Comparison of ENCODE assay signal across 1 cellular context in the genomic region with DNA sequence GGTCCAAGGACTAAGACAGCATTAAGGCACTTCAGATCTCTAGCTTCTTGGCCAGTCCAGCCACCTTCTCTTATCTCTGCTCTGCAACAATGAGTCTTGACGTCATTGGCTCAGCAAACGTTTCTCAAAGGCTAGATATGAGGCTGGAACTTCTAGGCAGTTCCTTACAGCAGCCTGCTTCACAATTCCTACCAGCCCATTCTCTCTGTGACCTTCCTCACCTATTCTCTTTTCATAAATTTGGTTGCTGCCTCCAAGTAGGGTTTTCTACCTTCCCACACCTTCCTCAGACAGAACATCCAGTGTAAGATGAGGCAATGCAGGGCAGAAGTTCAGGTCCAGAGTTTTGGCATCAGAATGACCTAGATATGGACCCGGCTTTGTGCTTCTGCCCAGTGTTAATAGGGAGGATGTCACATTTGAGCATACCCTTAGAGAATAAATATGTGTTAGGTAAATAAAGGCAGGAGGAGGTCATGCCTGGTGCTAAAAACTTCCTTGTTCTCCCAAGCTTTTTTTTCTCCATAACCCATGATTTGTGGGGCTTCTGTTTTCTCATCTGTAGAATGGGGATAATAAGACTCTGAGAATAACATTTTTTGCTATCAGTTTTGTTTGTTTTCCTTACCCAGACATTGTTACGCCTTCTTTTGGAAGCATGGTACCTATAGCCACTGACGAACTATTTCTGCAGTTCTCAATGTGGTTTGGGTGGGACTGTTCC.
TF ChIP-seq lines count a peak whose summit lies in the region.

No MANE protein-coding gene starts in this region.

TF ChIP-seq in K562, 482 proteins besides CTCF, POLR2A, EP300 and RAD21 (continued from another document and continues in another):
- TF ChIP-seq TBP (optimal IDR thresholded peaks at IDR 0.05; ENCODE audit: low read depth, low read length) (peak; percentile 63), RBFOX2 (IDR thresholded peaks at IDR 0.05; ENCODE audit: low read depth, low read length) (0 out of 2 replicates have a peak, but pooled peaks have one; percentile 41), SMAD3 (CRISPR knock-in tag; conservative IDR thresholded peaks at IDR 0.05) (peak; percentile 84), ZNF165 (CRISPR knock-in tag; IDR thresholded peaks at IDR 0.05; ENCODE audit: borderline replicate concordance) (no peak), HMG20B (CRISPR knock-in tag; IDR thresholded peaks at IDR 0.05) (no peak), ZNF12 (CRISPR knock-in tag; IDR thresholded peaks at IDR 0.05) (0 out of 2 replicates have a peak, but pooled peaks have one; percentile 25), JUND (IDR thresholded peaks at IDR 0.05; ENCODE audit: borderline replicate concordance, low read depth, low read length) (peak; percentile 95), JUND (tag; IDR thresholded peaks at IDR 0.05; ENCODE audit: borderline replicate concordance, low read depth, low read length) (peak; percentile 96; the same call in 2 of the 3 replicates), NCOR1 (IDR thresholded peaks at IDR 0.05) (peak; percentile 91), ZNF76 (CRISPR knock-in tag; IDR thresholded peaks at IDR 0.05; ENCODE audit: borderline replicate concordance) (peak; percentile 42; the same call in 1 of the 2 replicates), ZNF324 (CRISPR knock-in tag; IDR thresholded peaks at IDR 0.05) (0 out of 2 replicates have a peak, but pooled peaks have one; percentile 33), ZNF584 (CRISPR knock-in tag; IDR thresholded peaks at IDR 0.05; ENCODE audit: low read depth) (peak; percentile 22), EHMT2 (IDR thresholded peaks at IDR 0.05) (peak; percentile 85), PTBP1 (IDR thresholded peaks at IDR 0.05; ENCODE audit: low read depth, low read length) (no peak), BCOR (IDR thresholded peaks at IDR 0.05) (peak; percentile 69), LEF1 (IDR thresholded peaks at IDR 0.05) (peak; percentile 83), ATF7 (IDR thresholded peaks at IDR 0.05) (peak; percentile 97), NR2C1 (IDR thresholded peaks at IDR 0.05) (peak; percentile 13; the same call in 1 of the 2 replicates), NR2C1 (tag; IDR thresholded peaks at IDR 0.05) (peak; percentile 66), CTBP1 (IDR thresholded peaks at IDR 0.05; ENCODE audit: borderline replicate concordance) (peak; percentile 86), ZNF766 (CRISPR knock-in tag; conservative IDR thresholded peaks at IDR 0.05) (peak; percentile 82), CREB1 (IDR thresholded peaks at IDR 0.05) (peak; percentile 93), CREB1 (CRISPR knock-in tag; IDR thresholded peaks at IDR 0.05) (peak; percentile 84), YY1 (IDR thresholded peaks at IDR 0.05; ENCODE audit: borderline replicate concordance in 1 of 3, control insufficient read depth in 1 of 3, extremely low read depth in 1 of 3, insufficient read depth in 3 of 3, insufficient read length in 1 of 3, insufficient replicate concordance in 2 of 3, low read depth in 1 of 3, low read length in 2 of 3) (peak in 1 of 3 experiments; percentile 25), SMARCE1 (IDR thresholded peaks at IDR 0.05) (peak; percentile 94), CEBPB (tag; IDR thresholded peaks at IDR 0.05) (peak; percentile 46; the same call in 1 of the 2 replicates), CCNT2 (IDR thresholded peaks at IDR 0.05; ENCODE audit: borderline replicate concordance, extremely low read depth, insufficient read length, low read depth, low read length) (peak; percentile 99), BRD4 (IDR thresholded peaks at IDR 0.05) (no peak; the same call in 1 of the 2 replicates), SPI1 (IDR thresholded peaks at IDR 0.05; ENCODE audit: borderline replicate concordance, low read depth, low read length) (peak; percentile 70; the same call in 1 of the 2 replicates), TCF3 (CRISPR knock-in tag; IDR thresholded peaks at IDR 0.05) (peak; percentile 88), KLF16 (IDR thresholded peaks at IDR 0.05) (peak; percentile 78; the same call in 1 of the 2 replicates), PHF21A (IDR thresholded peaks at IDR 0.05; ENCODE audit: borderline replicate concordance, low read depth) (no peak), BRD9 (IDR thresholded peaks at IDR 0.05; ENCODE audit: low read depth, partially characterized antibody) (no peak), NCOA1 (IDR thresholded peaks at IDR 0.05; ENCODE audit: low read depth) (peak; percentile 89), PTRF (tag; IDR thresholded peaks at IDR 0.05) (peak; percentile 40; the same call in 1 of the 2 replicates), FOS (IDR thresholded peaks at IDR 0.05; ENCODE audit: extremely low read depth, insufficient read length) (peak; percentile 14), SMAD4 (CRISPR knock-in tag; conservative IDR thresholded peaks at IDR 0.05) (peak; percentile 85), CREM (IDR thresholded peaks at IDR 0.05; ENCODE audit: low read depth) (peak; percentile 99), RBBP5 (IDR thresholded peaks at IDR 0.05; ENCODE audit: borderline replicate concordance, insufficient read depth, low read length, poor library complexity, severe bottlenecking) (peak; percentile 14), ZNF239 (CRISPR knock-in tag; IDR thresholded peaks at IDR 0.05) (peak; percentile 62), SMARCC2 (IDR thresholded peaks at IDR 0.05; ENCODE audit: low read depth) (peak; percentile 69), KHSRP (IDR thresholded peaks at IDR 0.05) (peak; percentile 66; the same call in 1 of the 2 replicates), CBFB (CRISPR knock-in tag; IDR thresholded peaks at IDR 0.05) (no peak), RBM25 (IDR thresholded peaks at IDR 0.05; ENCODE audit: low read depth, low read length, severe bottlenecking) (peak; percentile 93), TBL1XR1 (IDR thresholded peaks at IDR 0.05; ENCODE audit: low read length in 2 of 2) (peak; percentile 65 to 95; a peak in 3 of 4 replicates), RFX5 (IDR thresholded peaks at IDR 0.05; ENCODE audit: low read depth, low read length) (no peak), BHLHE40 (IDR thresholded peaks at IDR 0.05; ENCODE audit: low read length) (no peak; the same call in 1 of the 2 replicates)
- TF ChIP-seq, protein P1, sequence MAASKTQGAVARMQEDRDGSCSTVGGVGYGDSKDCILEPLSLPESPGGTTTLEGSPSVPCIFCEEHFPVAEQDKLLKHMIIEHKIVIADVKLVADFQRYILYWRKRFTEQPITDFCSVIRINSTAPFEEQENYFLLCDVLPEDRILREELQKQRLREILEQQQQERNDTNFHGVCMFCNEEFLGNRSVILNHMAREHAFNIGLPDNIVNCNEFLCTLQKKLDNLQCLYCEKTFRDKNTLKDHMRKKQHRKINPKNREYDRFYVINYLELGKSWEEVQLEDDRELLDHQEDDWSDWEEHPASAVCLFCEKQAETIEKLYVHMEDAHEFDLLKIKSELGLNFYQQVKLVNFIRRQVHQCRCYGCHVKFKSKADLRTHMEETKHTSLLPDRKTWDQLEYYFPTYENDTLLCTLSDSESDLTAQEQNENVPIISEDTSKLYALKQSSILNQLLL (CRISPR knock-in tag; IDR thresholded peaks at IDR 0.05; ENCODE audit: borderline replicate concordance), result no peak
- TF ChIP-seq, protein P2, sequence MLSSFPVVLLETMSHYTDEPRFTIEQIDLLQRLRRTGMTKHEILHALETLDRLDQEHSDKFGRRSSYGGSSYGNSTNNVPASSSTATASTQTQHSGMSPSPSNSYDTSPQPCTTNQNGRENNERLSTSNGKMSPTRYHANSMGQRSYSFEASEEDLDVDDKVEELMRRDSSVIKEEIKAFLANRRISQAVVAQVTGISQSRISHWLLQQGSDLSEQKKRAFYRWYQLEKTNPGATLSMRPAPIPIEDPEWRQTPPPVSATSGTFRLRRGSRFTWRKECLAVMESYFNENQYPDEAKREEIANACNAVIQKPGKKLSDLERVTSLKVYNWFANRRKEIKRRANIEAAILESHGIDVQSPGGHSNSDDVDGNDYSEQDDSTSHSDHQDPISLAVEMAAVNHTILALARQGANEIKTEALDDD (IDR thresholded peaks at IDR 0.05), result peak; percentile 72; the same call in 1 of the 2 replicates
- TF ChIP-seq, protein P3, sequence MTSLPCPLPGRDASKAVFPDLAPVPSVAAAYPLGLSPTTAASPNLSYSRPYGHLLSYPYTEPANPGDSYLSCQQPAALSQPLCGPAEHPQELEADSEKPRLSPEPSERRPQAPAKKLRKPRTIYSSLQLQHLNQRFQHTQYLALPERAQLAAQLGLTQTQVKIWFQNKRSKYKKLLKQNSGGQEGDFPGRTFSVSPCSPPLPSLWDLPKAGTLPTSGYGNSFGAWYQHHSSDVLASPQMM (CRISPR knock-in tag; IDR thresholded peaks at IDR 0.05), result no peak
- TF ChIP-seq, protein P4, sequence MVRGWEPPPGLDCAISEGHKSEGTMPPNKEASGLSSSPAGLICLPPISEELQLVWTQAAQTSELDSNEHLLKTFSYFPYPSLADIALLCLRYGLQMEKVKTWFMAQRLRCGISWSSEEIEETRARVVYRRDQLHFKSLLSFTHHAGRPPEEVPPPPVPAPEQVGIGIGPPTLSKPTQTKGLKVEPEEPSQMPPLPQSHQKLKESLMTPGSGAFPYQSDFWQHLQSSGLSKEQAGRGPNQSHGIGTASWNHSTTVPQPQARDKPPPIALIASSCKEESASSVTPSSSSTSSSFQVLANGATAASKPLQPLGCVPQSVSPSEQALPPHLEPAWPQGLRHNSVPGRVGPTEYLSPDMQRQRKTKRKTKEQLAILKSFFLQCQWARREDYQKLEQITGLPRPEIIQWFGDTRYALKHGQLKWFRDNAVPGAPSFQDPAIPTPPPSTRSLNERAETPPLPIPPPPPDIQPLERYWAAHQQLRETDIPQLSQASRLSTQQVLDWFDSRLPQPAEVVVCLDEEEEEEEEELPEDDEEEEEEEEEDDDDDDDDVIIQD (CRISPR knock-in tag; IDR thresholded peaks at IDR 0.05), result 0 out of 2 replicates have a peak, but pooled peaks have one; percentile 17
- TF ChIP-seq, protein P5, sequence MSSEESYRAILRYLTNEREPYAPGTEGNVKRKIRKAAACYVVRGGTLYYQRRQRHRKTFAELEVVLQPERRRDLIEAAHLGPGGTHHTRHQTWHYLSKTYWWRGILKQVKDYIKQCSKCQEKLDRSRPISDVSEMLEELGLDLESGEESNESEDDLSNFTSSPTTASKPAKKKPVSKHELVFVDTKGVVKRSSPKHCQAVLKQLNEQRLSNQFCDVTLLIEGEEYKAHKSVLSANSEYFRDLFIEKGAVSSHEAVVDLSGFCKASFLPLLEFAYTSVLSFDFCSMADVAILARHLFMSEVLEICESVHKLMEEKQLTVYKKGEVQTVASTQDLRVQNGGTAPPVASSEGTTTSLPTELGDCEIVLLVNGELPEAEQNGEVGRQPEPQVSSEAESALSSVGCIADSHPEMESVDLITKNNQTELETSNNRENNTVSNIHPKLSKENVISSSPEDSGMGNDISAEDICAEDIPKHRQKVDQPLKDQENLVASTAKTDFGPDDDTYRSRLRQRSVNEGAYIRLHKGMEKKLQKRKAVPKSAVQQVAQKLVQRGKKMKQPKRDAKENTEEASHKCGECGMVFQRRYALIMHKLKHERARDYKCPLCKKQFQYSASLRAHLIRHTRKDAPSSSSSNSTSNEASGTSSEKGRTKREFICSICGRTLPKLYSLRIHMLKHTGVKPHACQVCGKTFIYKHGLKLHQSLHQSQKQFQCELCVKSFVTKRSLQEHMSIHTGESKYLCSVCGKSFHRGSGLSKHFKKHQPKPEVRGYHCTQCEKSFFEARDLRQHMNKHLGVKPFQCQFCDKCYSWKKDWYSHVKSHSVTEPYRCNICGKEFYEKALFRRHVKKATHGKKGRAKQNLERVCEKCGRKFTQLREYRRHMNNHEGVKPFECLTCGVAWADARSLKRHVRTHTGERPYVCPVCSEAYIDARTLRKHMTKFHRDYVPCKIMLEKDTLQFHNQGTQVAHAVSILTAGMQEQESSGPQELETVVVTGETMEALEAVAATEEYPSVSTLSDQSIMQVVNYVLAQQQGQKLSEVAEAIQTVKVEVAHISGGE (CRISPR knock-in tag; IDR thresholded peaks at IDR 0.05), result peak in 1 of 3 experiments; percentile 68; a peak in 2 of 6 replicates
- TF ChIP-seq, protein P6, sequence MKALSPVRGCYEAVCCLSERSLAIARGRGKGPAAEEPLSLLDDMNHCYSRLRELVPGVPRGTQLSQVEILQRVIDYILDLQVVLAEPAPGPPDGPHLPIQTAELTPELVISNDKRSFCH (CRISPR knock-in tag; IDR thresholded peaks at IDR 0.05), result no peak
- TF ChIP-seq, protein P6 (tag; IDR thresholded peaks at IDR 0.05), result 0 out of 2 replicates have a peak, but pooled peaks have one; percentile 32
- TF ChIP-seq, protein P7, sequence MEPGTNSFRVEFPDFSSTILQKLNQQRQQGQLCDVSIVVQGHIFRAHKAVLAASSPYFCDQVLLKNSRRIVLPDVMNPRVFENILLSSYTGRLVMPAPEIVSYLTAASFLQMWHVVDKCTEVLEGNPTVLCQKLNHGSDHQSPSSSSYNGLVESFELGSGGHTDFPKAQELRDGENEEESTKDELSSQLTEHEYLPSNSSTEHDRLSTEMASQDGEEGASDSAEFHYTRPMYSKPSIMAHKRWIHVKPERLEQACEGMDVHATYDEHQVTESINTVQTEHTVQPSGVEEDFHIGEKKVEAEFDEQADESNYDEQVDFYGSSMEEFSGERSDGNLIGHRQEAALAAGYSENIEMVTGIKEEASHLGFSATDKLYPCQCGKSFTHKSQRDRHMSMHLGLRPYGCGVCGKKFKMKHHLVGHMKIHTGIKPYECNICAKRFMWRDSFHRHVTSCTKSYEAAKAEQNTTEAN (CRISPR knock-in tag; IDR thresholded peaks at IDR 0.05), result no peak
- TF ChIP-seq, protein P8, sequence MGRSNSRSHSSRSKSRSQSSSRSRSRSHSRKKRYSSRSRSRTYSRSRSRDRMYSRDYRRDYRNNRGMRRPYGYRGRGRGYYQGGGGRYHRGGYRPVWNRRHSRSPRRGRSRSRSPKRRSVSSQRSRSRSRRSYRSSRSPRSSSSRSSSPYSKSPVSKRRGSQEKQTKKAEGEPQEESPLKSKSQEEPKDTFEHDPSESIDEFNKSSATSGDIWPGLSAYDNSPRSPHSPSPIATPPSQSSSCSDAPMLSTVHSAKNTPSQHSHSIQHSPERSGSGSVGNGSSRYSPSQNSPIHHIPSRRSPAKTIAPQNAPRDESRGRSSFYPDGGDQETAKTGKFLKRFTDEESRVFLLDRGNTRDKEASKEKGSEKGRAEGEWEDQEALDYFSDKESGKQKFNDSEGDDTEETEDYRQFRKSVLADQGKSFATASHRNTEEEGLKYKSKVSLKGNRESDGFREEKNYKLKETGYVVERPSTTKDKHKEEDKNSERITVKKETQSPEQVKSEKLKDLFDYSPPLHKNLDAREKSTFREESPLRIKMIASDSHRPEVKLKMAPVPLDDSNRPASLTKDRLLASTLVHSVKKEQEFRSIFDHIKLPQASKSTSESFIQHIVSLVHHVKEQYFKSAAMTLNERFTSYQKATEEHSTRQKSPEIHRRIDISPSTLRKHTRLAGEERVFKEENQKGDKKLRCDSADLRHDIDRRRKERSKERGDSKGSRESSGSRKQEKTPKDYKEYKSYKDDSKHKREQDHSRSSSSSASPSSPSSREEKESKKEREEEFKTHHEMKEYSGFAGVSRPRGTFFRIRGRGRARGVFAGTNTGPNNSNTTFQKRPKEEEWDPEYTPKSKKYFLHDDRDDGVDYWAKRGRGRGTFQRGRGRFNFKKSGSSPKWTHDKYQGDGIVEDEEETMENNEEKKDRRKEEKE (IDR thresholded peaks at IDR 0.05; ENCODE audit: borderline replicate concordance in 1 of 2, control insufficient read depth in 1 of 2, low read depth in 2 of 2, low read length in 1 of 2), result no peak
- TF ChIP-seq, protein P9, sequence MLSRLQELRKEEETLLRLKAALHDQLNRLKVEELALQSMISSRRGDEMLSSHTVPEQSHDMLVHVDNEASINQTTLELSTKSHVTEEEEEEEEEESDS (CRISPR knock-in tag; IDR thresholded peaks at IDR 0.05), result no peak
